32 cellular contexts compared by ENCODE assay signal in genomic region chr11:39037611-39038010, GRCh38.
"Had no signal": no experiment of that assay in that cellular context is flagged by ENCODE, and none has a peak within 500 bp of the region (broad histone marks: within the 10 kb centered on the region; RNA-seq: fewer than 3 reads in every experiment).

No MANE protein-coding gene starts in this region.

- H3K36me3 ChIP-seq: MG63 had no signal

- H3K4me3 ChIP-seq: MG63 had no signal

- H3K9me3 ChIP-seq: MG63 had no signal

- H3K27me3 ChIP-seq: MG63 had no signal

- DNase-seq: Karpas-422, Kasumi-1, MG63, MM.1S, MV-4-11, NCI-H1048, NCI-H1092, NCI-H1092 treated with DMSO at 0.1 percent for 48 hours, NCI-H1105, NCI-H1105 treated with DMSO at 0.1 percent for 48 hours, NCI-H1417, NCI-H1417 treated with DMSO at 0.1 percent for 48 hours, NCI-H1436, NCI-H1436 treated with DMSO at 0.1 percent for 48 hours, NCI-H146, NCI-H1694, NCI-H1694 treated with DMSO at 0.1 percent for 48 hours, NCI-H187, NCI-H187 treated with DMSO at 0.1 percent for 48 hours, NCI-H1930, NCI-H2029, NCI-H2029 treated with DMSO at 0.1 percent for 48 hours, NCI-H2081, NCI-H2081 treated with DMSO at 0.1 percent for 48 hours, NCI-H2107, NCI-H2171, NCI-H2171 treated with DMSO at 0.1 percent for 48 hours, NCI-H2227 treated with DMSO at 0.1 percent for 48 hours, NCI-H226, NCI-H345, NCI-H510A, NCI-H510A treated with DMSO at 0.1 percent for 48 hours had no signal
